In the genomic region with DNA sequence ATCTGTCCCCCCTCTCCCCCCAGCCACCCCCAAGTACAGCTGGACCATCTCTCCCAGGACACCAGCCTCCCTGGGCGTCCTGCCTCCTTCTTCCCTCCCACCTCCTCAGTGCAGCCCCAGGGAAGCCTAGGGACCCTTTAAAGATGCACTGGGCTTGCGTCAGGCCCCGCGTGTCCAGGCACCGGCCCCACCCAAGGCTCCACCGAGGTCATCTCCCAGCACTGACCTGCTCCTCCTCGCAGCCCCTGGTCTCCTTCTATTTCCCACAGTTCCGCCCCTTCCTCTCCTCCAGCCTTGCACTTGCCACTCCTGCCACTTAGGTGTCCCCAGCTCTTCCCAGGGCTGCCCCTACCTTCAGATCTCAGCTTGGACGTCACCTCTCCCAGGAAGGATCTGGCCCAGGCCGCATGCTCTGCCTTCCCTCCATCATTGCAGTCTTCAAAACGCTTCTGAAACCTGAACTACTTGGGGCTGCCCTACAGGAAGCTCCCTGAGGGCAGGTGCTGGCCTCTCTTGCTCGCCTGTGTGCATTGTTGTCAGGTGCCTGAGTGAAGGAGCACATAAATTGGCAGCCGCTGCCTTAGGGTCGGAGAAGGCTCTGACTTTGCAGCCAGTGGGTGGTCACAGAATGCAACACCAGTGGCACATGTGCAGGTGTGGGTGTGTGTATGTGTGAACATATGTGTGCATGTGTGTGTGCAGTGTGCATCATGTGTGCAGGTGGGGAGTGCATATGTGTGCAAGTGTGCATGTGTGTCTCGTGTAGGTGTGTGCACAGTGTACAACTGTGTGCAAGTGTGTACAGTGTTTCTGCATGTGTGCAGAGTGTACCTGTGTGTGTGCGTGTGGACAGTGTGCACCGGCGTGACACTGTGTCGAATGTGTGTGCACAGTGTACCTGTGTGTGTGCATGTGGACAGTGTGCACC, we compare ENCODE assay signal across 10 cellular contexts.
"Had no signal": no experiment of that assay in that cellular context is flagged by ENCODE, and none has a peak within 500 bp of the region (broad histone marks: within the 10 kb centered on the region; RNA-seq: fewer than 3 reads in every experiment).

No MANE protein-coding gene starts in this region.

- ATAC-seq: activated T-cell treated with anti-CD3 and anti-CD28 coated beads, Interleukin-2, amount 50 U/mL, for 4 hours; heart left ventricle; left lung; SK-N-SH treated with all-trans-retinoic acid at 6 μM for 48 hours had no signal

- H3K4me1 Mint-ChIP-seq: activated B cell treated with CpG ODN at 0.5 μM for 24 hours had no signal

- H3K9me3 Mint-ChIP-seq: activated B cell treated with CpG ODN at 0.5 μM for 24 hours; activated T-cell treated with anti-CD3 and anti-CD28 coated beads, Interleukin-2, amount 50 U/mL, for 4 hours; nephron progenitor cell had no signal

- H3K4me3 Mint-ChIP-seq: activated B cell treated with CpG ODN at 0.5 μM for 24 hours; activated T-cell treated with anti-CD3 and anti-CD28 coated beads, Interleukin-2, amount 50 U/mL, for 4 hours; nephron progenitor cell had no signal

- DNase-seq: activated B cell treated with CpG ODN at 0.5 μM for 24 hours; activated CD4-positive, alpha-beta T cell treated with anti-CD3 and anti-CD28 coated beads, Interleukin-2, amount 50 U/mL, for 1 hour; activated gamma-delta T cell treated with Interleukin-2 at 50 U/mL for 16 hours; activated T-cell treated with anti-CD3 and anti-CD28 coated beads, Interleukin-2, amount 50 U/mL, for 4 hours; foreskin melanocyte; heart left ventricle; left lung; nephron progenitor cell; small intestine had no signal

- H3K27ac Mint-ChIP-seq: activated B cell treated with CpG ODN at 0.5 μM for 24 hours, nephron progenitor cell had no signal
